In genomic region chr2:26945991-26946750, GRCh38 we compare ENCODE assay signal across 19 cellular contexts.
DNase-seq lines count a peak whose midpoint lies in the region; ATAC-seq lines count a peak whose summit lies in the region.
"Had no signal": no experiment of that assay in that cellular context is flagged by ENCODE, and none has a peak within 500 bp of the region (broad histone marks: within the 10 kb centered on the region; RNA-seq: fewer than 3 reads in every experiment).

No MANE protein-coding gene starts in this region.

- no peak for ATAC-seq in GM18870 (IDR thresholded peaks at IDR 0.05; ENCODE audit: unreplicated experiment)

- DNase-seq in Ammon's horn (ENCODE audit: low spot score): peak; percentile 58
- DNase-seq in medulla oblongata (ENCODE audit: extremely low spot score): peak; percentile 66
- peak in 4 of 49 donors; percentile 24 to 37 (median 32) for DNase-seq in substantia nigra (lab: John Stamatoyannopoulos, UW)
- DNase-seq in NCI-H510A treated with DMSO at 0.1 percent for 48 hours (lab: John Stamatoyannopoulos, UW): no peak
- DNase-seq in NCI-H2171 treated with DMSO at 0.1 percent for 48 hours (lab: John Stamatoyannopoulos, UW): no peak
- DNase-seq: Calu3, GF-D8, KBM-7, NCI-H1105 treated with DMSO at 0.1 percent for 48 hours, NCI-H146, NCI-H1930, NCI-H2107, NCI-H2227 treated with DMSO at 0.1 percent for 48 hours, NCI-H69, RPMI8226, SHP77 had no signal

- H3K27ac ChIP-seq in cingulate gyrus (ENCODE audit: low read depth, low read length) (peak overlapping the region; percentile 65), substantia nigra (ENCODE audit: low read depth, low read length, poor library complexity, severe bottlenecking) (peak overlapping the region; percentile 63)
- H3K27ac ChIP-seq: 22Rv1 had no signal

Comparison
In these comparisons a context has a peak if more than half of its experiments do, and no peak if none do; other contexts are left out.
1. DNase-seq: peak in Ammon's horn (single experiment) and medulla oblongata (single experiment); none in NCI-H510A treated with DMSO at 0.1 percent for 48 hours (single experiment) and NCI-H2171 treated with DMSO at 0.1 percent for 48 hours (single experiment).